ENCODE assay signal across 23 cellular contexts in the genomic region with DNA sequence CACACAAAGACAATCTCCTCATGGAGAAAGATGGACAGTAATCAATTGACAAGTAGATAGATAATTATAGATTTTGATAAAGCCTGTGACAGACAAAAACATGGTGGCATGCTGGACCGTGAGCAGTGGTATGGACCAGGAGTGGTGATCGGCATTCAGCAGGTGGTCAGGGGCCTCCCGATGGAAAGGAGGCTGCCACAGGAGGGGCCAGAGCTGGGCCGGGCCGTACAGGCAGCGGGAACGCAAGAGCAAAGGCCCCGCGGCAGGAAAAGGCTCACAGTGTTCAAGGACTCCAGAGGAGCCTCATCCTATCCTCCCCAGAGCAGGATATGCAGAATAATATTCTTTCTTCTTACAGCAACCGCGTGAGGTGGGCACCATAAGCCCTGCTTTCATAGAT.
"Had no signal": no experiment of that assay in that cellular context is flagged by ENCODE, and none has a peak within 500 bp of the region (broad histone marks: within the 10 kb centered on the region; RNA-seq: fewer than 3 reads in every experiment).

No MANE protein-coding gene starts in this region.

- H3K27me3 ChIP-seq: colonic mucosa, esophagus squamous epithelium, gastrocnemius medialis had no signal

- ATAC-seq: effector memory CD8-positive, alpha-beta T cell; esophagus mucosa; mucosa of descending colon had no signal

- H3K4me3 ChIP-seq: colonic mucosa, esophagus squamous epithelium, gastrocnemius medialis, heart right ventricle, left lung, lower lobe of right lung, mucosa of descending colon had no signal

- H3K9me3 Mint-ChIP-seq: dendritic cell treated with granulocyte-macrophage colony-stimulating factor and Interleukin-4, amounts not matched to agents 40 ng/mL and 50 ng/mL, for 4 days; effector memory CD8-positive, alpha-beta T cell; endodermal cell; mesothelial cell of epicardium had no signal

- H3K36me3 Mint-ChIP-seq: mesothelial cell of epicardium had no signal

- H3K4me1 Mint-ChIP-seq: endodermal cell had no signal

- H3K27ac ChIP-seq: colonic mucosa, epithelial cell of prostate, gastrocnemius medialis, heart right ventricle, left lung, lower lobe of right lung had no signal

- H3K36me3 ChIP-seq: colonic mucosa, gastrocnemius medialis, heart right ventricle, left lung, lower lobe of right lung had no signal

- FAIRE-seq: islet of Langerhans, keratinocyte had no signal

- H3K27ac Mint-ChIP-seq: dendritic cell treated with granulocyte-macrophage colony-stimulating factor and Interleukin-4, amounts not matched to agents 40 ng/mL and 50 ng/mL, for 4 days; effector memory CD8-positive, alpha-beta T cell; endodermal cell had no signal

- H3K4me1 ChIP-seq: colonic mucosa, gastrocnemius medialis, left lung, lower lobe of right lung had no signal

- H3K9me3 ChIP-seq: colonic mucosa, esophagus squamous epithelium, gastrocnemius medialis, heart right ventricle, left lung, lower lobe of right lung, mucosa of descending colon had no signal

- H3K4me3 Mint-ChIP-seq: dendritic cell treated with granulocyte-macrophage colony-stimulating factor and Interleukin-4, amounts not matched to agents 40 ng/mL and 50 ng/mL, for 4 days; effector memory CD8-positive, alpha-beta T cell; endodermal cell; mesothelial cell of epicardium had no signal

- DNase-seq: colonic mucosa; cortex of kidney; effector CD8-positive, alpha-beta T cell; effector memory CD8-positive, alpha-beta T cell; endodermal cell; erythroblast; esophagus squamous epithelium; foreskin fibroblast; foreskin melanocyte; gastrocnemius medialis; heart right ventricle; hippocampal formation; left cardiac atrium; left lung; left ventricle myocardium superior; lower lobe of right lung had no signal
